8 cellular contexts compared by ENCODE assay signal in genomic region chr16:83746611-83747010, GRCh38.
"Had no signal": no experiment of that assay in that cellular context is flagged by ENCODE, and none has a peak within 500 bp of the region (broad histone marks: within the 10 kb centered on the region; RNA-seq: fewer than 3 reads in every experiment).

No MANE protein-coding gene starts in this region.

- ATAC-seq: GM12878 had no signal

- DNase-seq: GDM1, GF-D8 had no signal

- FAIRE-seq: G401.6, GM12878, GM12891, GM12892, GM18507, GM19239 had no signal

- H3K4me3 ChIP-seq: GM12878 had no signal
